Comparison of ENCODE assay signal across 8 cellular contexts in the genomic region with DNA sequence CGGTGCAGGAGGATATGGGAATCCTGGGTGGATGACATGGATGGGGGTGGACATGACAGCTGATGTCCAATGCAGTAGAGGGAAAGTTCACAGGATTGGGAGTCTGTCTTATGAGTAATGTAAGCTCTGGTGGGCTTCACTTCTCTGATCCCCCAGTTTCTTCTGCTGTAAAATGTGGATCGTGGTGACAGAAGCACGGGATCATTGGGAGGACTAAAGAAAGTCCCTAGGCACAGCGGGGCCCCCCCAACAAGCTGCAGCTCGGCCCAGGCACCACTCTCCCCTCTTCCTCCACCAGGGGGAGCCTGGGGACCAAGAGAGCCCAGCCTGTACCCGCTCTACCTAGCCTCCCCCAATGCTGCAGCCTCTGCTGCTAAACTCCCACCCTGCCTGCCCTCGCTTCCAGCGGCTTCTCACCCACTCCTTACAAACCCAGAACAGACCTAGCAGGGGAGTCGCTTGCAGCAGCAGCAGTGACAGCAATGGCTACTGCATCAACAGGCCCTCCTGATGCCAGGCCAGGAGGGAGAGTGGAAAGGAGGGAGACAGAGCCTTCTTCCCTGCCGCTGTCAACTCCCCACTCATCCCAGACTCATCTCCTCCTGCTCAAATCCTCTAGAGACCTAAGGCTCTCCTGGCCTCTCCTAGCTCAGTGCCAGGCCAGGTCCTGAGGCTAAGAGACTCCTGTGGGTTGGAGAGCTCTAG. TPM values are rescaled to one million over a fixed set of nuclear protein-coding genes. Genes with fewer than 3 reads are reported as not detected.
DNase-seq lines count a peak whose midpoint lies in the region; ATAC-seq and TF ChIP-seq lines count a peak whose summit lies in the region.

No MANE protein-coding gene starts in this region.

- ATAC-seq in HG03108 (IDR thresholded peaks at IDR 0.05; ENCODE audit: unreplicated experiment), result peak; percentile 49

- H3K4me1 ChIP-seq in OCI-LY7 (ENCODE audit: insufficient read depth, low read length, poor library complexity, severe bottlenecking) (peaks cover 8% of the 10 kb centered on the region), fibroblast of lung (ENCODE audit: control insufficient read depth, extremely low read depth, insufficient read depth, low read length) (peaks cover 4% of the 10 kb centered on the region), neural progenitor cell (no peaks in the 10 kb centered on the region)

- H3K9ac ChIP-seq in fibroblast of lung (ENCODE audit: insufficient read depth, low read length) (no peak overlapping the region), neural progenitor cell (no peak overlapping the region)

- H3K9me2 ChIP-seq in OCI-LY7 (ENCODE audit: insufficient read depth, low read length), result no peaks in the 10 kb centered on the region

- no peak overlapping the region for H3K4me2 ChIP-seq in OCI-LY7 (ENCODE audit: low read length)
- H3K4me2 ChIP-seq in fibroblast of lung (ENCODE audit: extremely low read depth, insufficient read depth, low read length), result peak overlapping the region; percentile 44
- H3K4me2 ChIP-seq in neural progenitor cell, result no peak overlapping the region

- H3F3A ChIP-seq in neural progenitor cell (ENCODE audit: low read depth), result no peaks in the 10 kb centered on the region

- POLR2A ChIA-PET in OCI-LY7 (lab: Charles Lee), result interaction anchor here (0.6 to 0.7 kb wide), 2 partner anchors 10 to 147 kb away, joined by 3 to 4 read pairs; no protein-coding TSS in a partner anchor

- no peak overlapping the region for H3K27ac ChIP-seq in OCI-LY7 (ENCODE audit: low read depth, low read length, poor library complexity, severe bottlenecking)
- H3K27ac ChIP-seq in fibroblast of lung (ENCODE audit: insufficient read depth, low read length), result no peak overlapping the region
- no peak overlapping the region for H3K27ac ChIP-seq in neural progenitor cell
- no peak overlapping the region for H3K27ac ChIP-seq in substantia nigra (ENCODE audit: low read depth, low read length, poor library complexity, severe bottlenecking)

- H3K9me3 Mint-ChIP-seq in neural progenitor cell, result peaks cover 24% of the 10 kb centered on the region

- H3K79me2 ChIP-seq in OCI-LY7 (ENCODE audit: insufficient read depth, low read depth, low read length) (no peaks in the 10 kb centered on the region), fibroblast of lung (ENCODE audit: control insufficient read depth, insufficient read depth, low read length) (no peaks in the 10 kb centered on the region), neural progenitor cell (ENCODE audit: low read depth) (no peaks in the 10 kb centered on the region)

- no peaks in the 10 kb centered on the region for H3K9me3 ChIP-seq in OCI-LY7 (ENCODE audit: low read length)
- H3K9me3 ChIP-seq in fibroblast of lung (ENCODE audit: control insufficient read depth, insufficient read depth, low read depth, low read length), result no peaks in the 10 kb centered on the region
- H3K9me3 ChIP-seq in neural progenitor cell (ENCODE audit: low read depth), result no peaks in the 10 kb centered on the region

- H3K27ac Mint-ChIP-seq in neural progenitor cell, result no peak overlapping the region

- TF ChIP-seq CTCF in OCI-LY7 (conservative IDR thresholded peaks at IDR 0.05; ENCODE audit: low read length) (peak; percentile 76), fibroblast of lung (conservative IDR thresholded peaks at IDR 0.05 in 1 of 2, IDR thresholded peaks at IDR 0.05 in 1 of 2; ENCODE audit: low read depth in 1 of 2, low read length in 2 of 2) (peak; percentile 59 to 69), neural progenitor cell (IDR thresholded peaks at IDR 0.05) (peak; percentile 68)

- intact Hi-C loops in OCI-LY7 (cut with micrococcal nuclease; ENCODE audit: unreplicated experiment), result loop anchor here (1.0 to 10.0 kb wide), 2 partner anchors 119 to 517 kb away; no protein-coding TSS in a partner anchor

- H2AFZ ChIP-seq in OCI-LY7 (ENCODE audit: low read length) (no peak overlapping the region), fibroblast of lung (ENCODE audit: low read length) (no peak overlapping the region), neural progenitor cell (replicated peaks) (no peak overlapping the region)

- H3K4me1 Mint-ChIP-seq in neural progenitor cell, result peaks cover 23% of the 10 kb centered on the region

- BruUV-seq in OCI-LY7 (replicated peaks; lab: Mats Ljungman, UMichigan), result no TSS peak

- peak; percentile 20 to 50 for DNase-seq in NCI-H446 (lab: John Stamatoyannopoulos, UW)
- DNase-seq in NCI-H446 treated with DMSO at 0.1 percent for 48 hours (lab: John Stamatoyannopoulos, UW), result no peak
- DNase-seq in OCI-LY7 (ENCODE audit: low spot score), result peak; percentile 61
- peak; percentile 53 for DNase-seq in activated T-helper 1 cell treated with Interleukin-2 at 50 U/mL for 16 hours (ENCODE audit: low read depth)
- peak; percentile 35 to 36 for DNase-seq in fibroblast of lung (ENCODE audit: low read depth in 2 of 2)
- DNase-seq in neural progenitor cell (ENCODE audit: low spot score), result peak; percentile 76
- peak in 43 of 49 donors; percentile 1 to 83 (median 47) for DNase-seq in substantia nigra (lab: John Stamatoyannopoulos, UW)

- CTCF ChIA-PET in OCI-LY7 (lab: Charles Lee; ENCODE audit: unreplicated experiment), result interaction anchor here (1.6 kb wide), 1 partner anchor 164 kb away, joined by 4 read pairs; no protein-coding TSS in a partner anchor

- H3K4me3 ChIP-seq in OCI-LY7 (ENCODE audit: low read depth, low read length, poor library complexity, severe bottlenecking) (no peak overlapping the region), fibroblast of lung (replicated peaks in 1 of 4; ENCODE audit: control extremely low read depth in 1 of 4, insufficient read depth in 1 of 4, low read depth in 3 of 4, low read length in 4 of 4) (peak overlapping the region in 1 of 4 experiments; percentile 22), neural progenitor cell (no peak overlapping the region)

- H3K27me3 ChIP-seq in fibroblast of lung (ENCODE audit: control insufficient read depth, insufficient read depth, low read length), result peaks cover 28% of the 10 kb centered on the region
- H3K27me3 ChIP-seq in neural progenitor cell, result peaks cover 51% of the 10 kb centered on the region

- H3K27me3 Mint-ChIP-seq in neural progenitor cell (ENCODE audit: insufficient read depth, low read depth), result peaks cover 25% of the 10 kb centered on the region

- H3K36me3 Mint-ChIP-seq in neural progenitor cell, result no peaks in the 10 kb centered on the region

- no peak overlapping the region for H3K4me3 Mint-ChIP-seq in neural progenitor cell

- H4K20me1 ChIP-seq in OCI-LY7 (ENCODE audit: insufficient read depth, low read length) (no peaks in the 10 kb centered on the region), fibroblast of lung (ENCODE audit: control insufficient read depth, extremely low read depth, insufficient read depth, low read length) (peaks cover 1% of the 10 kb centered on the region), neural progenitor cell (ENCODE audit: low read depth) (no peaks in the 10 kb centered on the region)

- no peaks in the 10 kb centered on the region for H3K36me3 ChIP-seq in OCI-LY7 (ENCODE audit: insufficient read depth, low read length)
- no peaks in the 10 kb centered on the region for H3K36me3 ChIP-seq in fibroblast of lung (ENCODE audit: control insufficient read depth, insufficient read depth, low read length)
- no peaks in the 10 kb centered on the region for H3K36me3 ChIP-seq in neural progenitor cell

RNA-seq across cellular contexts. Expression of gene IQSEC2, which starts 36.1 kb away (rescaled TPM):
- total RNA-seq in OCI-LY7 (2014; rRNA removed; shearing (Covaris generic)), result not detected in 2 replicates
- not detected in 2 replicates for total RNA-seq in OCI-LY7 (2022)
- 3.6 and 9.9 TPM in 2 replicates for total RNA-seq in fibroblast of lung
- 5.9 and 7.4 TPM in 2 replicates for polyA plus RNA-seq in fibroblast of lung
- polyA plus RNA-seq in fibroblast of lung (2012), result 14.1 and 18.9 TPM in 2 replicates
- polyA minus RNA-seq in fibroblast of lung (ENCODE audit: low replicate concordance), result 31.8 and 32.2 TPM in 2 replicates
- total RNA-seq in neural progenitor cell (ENCODE audit: low replicate concordance), result 3.5 and 8.3 TPM in 2 replicates
